In the genomic region with DNA sequence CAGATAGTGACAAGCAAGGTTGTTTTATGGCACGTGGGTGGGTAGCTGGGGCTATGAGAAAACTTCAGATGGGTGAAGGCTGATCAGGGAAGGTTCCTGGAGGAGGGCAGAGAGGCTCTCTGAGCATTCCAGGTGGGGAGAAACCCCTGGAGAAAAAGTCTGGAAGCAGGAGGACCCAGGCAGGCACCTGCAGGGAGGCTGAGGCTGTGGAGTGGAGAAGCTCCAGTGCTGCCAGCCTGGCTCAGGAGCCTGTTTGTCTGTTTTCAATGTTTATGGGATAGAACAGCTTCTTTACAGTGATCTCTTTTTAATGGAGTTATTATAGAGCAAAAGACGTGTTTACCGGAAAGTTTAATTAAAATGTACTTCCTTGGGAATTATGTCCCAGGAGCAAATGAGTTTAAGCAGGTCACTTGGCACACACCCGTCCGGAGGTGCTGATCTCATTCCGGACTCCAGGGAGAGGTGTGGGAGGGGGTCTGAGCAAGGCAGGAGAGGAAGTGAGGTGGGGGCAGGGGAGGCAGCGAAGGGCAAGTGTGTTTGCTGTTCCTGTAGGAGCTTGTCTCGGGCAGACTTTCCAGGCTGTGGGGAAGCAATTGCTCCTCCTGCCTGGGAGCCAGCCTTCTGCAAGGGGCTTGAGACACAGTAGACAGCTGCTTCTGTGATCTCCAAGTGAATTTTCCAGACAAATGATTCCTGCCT, we compare ENCODE assay signal across 1 cellular context.
TF ChIP-seq lines count a peak whose summit lies in the region.

No MANE protein-coding gene starts in this region.

TF ChIP-seq in HEK293T, 16 proteins besides CTCF, POLR2A, EP300 and RAD21 (continued from another document):
- TF ChIP-seq NFRKB (IDR thresholded peaks at IDR 0.05) = no peak
- no peak for TF ChIP-seq LEF1 (IDR thresholded peaks at IDR 0.05; ENCODE audit: borderline replicate concordance)
- TF ChIP-seq FOXA1 (IDR thresholded peaks at IDR 0.05) = no peak
- TF ChIP-seq SUZ12 (IDR thresholded peaks at IDR 0.05) = no peak
- TF ChIP-seq BHLHE40 (IDR thresholded peaks at IDR 0.05; ENCODE audit: borderline replicate concordance) = no peak
- TF ChIP-seq FOXM1 (IDR thresholded peaks at IDR 0.05; ENCODE audit: borderline replicate concordance) = no peak
- TF ChIP-seq SP1 (IDR thresholded peaks at IDR 0.05) = no peak
- no peak for TF ChIP-seq TARDBP (IDR thresholded peaks at IDR 0.05)
- no peak for TF ChIP-seq CTBP1 (IDR thresholded peaks at IDR 0.05; ENCODE audit: borderline replicate concordance)
- no peak for TF ChIP-seq ZNF384 (IDR thresholded peaks at IDR 0.05)
- TF ChIP-seq ARNT (IDR thresholded peaks at IDR 0.05) = no peak
